Comparison of ENCODE assay signal across 8 cellular contexts in the genomic region with DNA sequence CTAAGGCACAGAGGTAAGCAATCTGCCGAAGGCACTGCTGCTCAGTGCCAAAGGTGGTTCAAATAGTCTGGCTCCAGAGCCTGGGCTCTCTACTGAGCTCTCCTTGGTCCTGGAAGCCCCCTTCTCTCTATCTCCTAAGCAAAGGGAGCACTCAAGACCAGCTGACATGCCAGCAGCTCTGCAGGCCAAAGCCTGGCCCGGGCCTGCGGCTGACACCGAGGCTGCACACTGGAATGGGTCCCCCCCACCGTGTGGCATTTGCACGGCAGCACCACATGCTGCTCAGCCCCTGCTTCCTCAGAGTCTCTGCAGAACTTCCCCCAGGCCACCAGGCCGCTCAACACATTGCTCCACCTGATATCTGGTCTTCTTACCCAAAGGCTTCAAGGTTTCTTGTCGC. TPM values are rescaled to one million over a fixed set of nuclear protein-coding genes. Genes with fewer than 3 reads are reported as not detected.
DNase-seq lines count a peak whose midpoint lies in the region; ATAC-seq, FAIRE-seq and TF ChIP-seq lines count a peak whose summit lies in the region.

No MANE protein-coding gene starts in this region.

- DNase-seq in activated T-cell treated with anti-CD3 and anti-CD28 coated beads, Interleukin-2, amount 50 U/mL, for 72 hours = no peak
- DNase-seq in activated T-cell treated with anti-CD3 and anti-CD28 coated beads, Interleukin-2, amount 50 U/mL, for 1 hour = no peak
- peak; percentile 28 for DNase-seq in SKM-1 (lab: John Stamatoyannopoulos, UW; ENCODE audit: unreplicated experiment)
- DNase-seq in immature natural killer cell = peak in 2 of 3 donors; percentile 10 to 11
- DNase-seq in tibial nerve (ENCODE audit: low spot score in 2 of 2) = no peak
- DNase-seq in HUDEP-2 (lab: John Stamatoyannopoulos, UW; ENCODE audit: unreplicated experiment in 76 of 76) = no peak
- DNase-seq in RCC 7860 (ENCODE audit: low spot score) = no peak

- H3K9me3 Mint-ChIP-seq in activated T-cell treated with anti-CD3 and anti-CD28 coated beads, Interleukin-2, amount 50 U/mL, for 72 hours = no peaks in the 10 kb centered on the region
- H3K9me3 Mint-ChIP-seq in immature natural killer cell = no peaks in the 10 kb centered on the region

- no peaks in the 10 kb centered on the region for H3K27me3 Mint-ChIP-seq in activated T-cell treated with anti-CD3 and anti-CD28 coated beads, Interleukin-2, amount 50 U/mL, for 72 hours (ENCODE audit: low read depth)
- peaks cover 0 to 4% (median 2%) of the 10 kb centered on the region in 3 donors for H3K27me3 Mint-ChIP-seq in immature natural killer cell (ENCODE audit: low read depth in 3 of 3)

- H3K4me3 ChIP-seq in tibial nerve = no peak overlapping the region

- peaks cover 17% of the 10 kb centered on the region for H3K4me1 Mint-ChIP-seq in activated T-cell treated with anti-CD3 and anti-CD28 coated beads, Interleukin-2, amount 50 U/mL, for 72 hours (ENCODE audit: low read depth)
- H3K4me1 Mint-ChIP-seq in immature natural killer cell = peaks cover 43 to 50% of the 10 kb centered on the region in 2 donors

- no peak for TF ChIP-seq EP300 in tibial nerve (IDR thresholded peaks at IDR 0.05)

- H3K27me3 ChIP-seq in tibial nerve = no peaks in the 10 kb centered on the region

- peaks cover 0 to 41% (median 6%) of the 10 kb centered on the region in 3 donors for H3K36me3 ChIP-seq in tibial nerve

- no peak for TF ChIP-seq CTCF in tibial nerve (IDR thresholded peaks at IDR 0.05)

- ATAC-seq in activated T-cell treated with anti-CD3 and anti-CD28 coated beads, Interleukin-2, amount 50 U/mL, for 72 hours (replicated peaks in 1 of 2) = peak; percentile 8
- ATAC-seq in GM21528 (IDR thresholded peaks at IDR 0.05; ENCODE audit: low FRiP score, unreplicated experiment) = no peak

- WGBS in tibial nerve, 2 donors = 43 to 55% methylated on average over 8 of the region's 8 CpGs

- no peak overlapping the region for H3K27ac Mint-ChIP-seq in activated T-cell treated with anti-CD3 and anti-CD28 coated beads, Interleukin-2, amount 50 U/mL, for 72 hours
- H3K27ac Mint-ChIP-seq in immature natural killer cell = peak overlapping the region; percentile 85 to 94 (median 92)

- H3K27ac ChIP-seq in tibial nerve = peak overlapping the region; percentile 48 to 90 (median 74)

- H3K4me1 ChIP-seq in tibial nerve = peaks cover 0 to 50% (median 33%) of the 10 kb centered on the region in 4 donors

- H3K9me3 ChIP-seq in tibial nerve = no peaks in the 10 kb centered on the region

- no peak for TF ChIP-seq POLR2A in tibial nerve (IDR thresholded peaks at IDR 0.05)

- H3K36me3 Mint-ChIP-seq in activated T-cell treated with anti-CD3 and anti-CD28 coated beads, Interleukin-2, amount 50 U/mL, for 72 hours (ENCODE audit: insufficient read depth in 2 of 2) = peaks cover 5 to 15% of the 10 kb centered on the region in 2 donors
- peaks cover 19 to 52% (median 24%) of the 10 kb centered on the region in 3 donors for H3K36me3 Mint-ChIP-seq in immature natural killer cell

- no peak overlapping the region for H3K4me3 Mint-ChIP-seq in activated T-cell treated with anti-CD3 and anti-CD28 coated beads, Interleukin-2, amount 50 U/mL, for 72 hours
- H3K4me3 Mint-ChIP-seq in immature natural killer cell = peak overlapping the region in 2 of 5 donors; percentile 5 to 40

- no peak for FAIRE-seq in RCC 7860 (lab: Jason Lieb, UNC)

RNA-seq across cellular contexts. Expression of a gene that starts 57.8 kb away (rescaled TPM):
- 10 to 100 TPM; 72.3 to 73.2 TPM for total RNA-seq in activated T-cell treated with anti-CD3 and anti-CD28 coated beads, Interleukin-2, amount 50 U/mL, for 72 hours
- 100 to 1,000 TPM; 109 to 128 (median 125) TPM for polyA plus RNA-seq in immature natural killer cell
- 100 to 1,000 TPM in 2 of 4 donors, 10 to 100 TPM in 2; 90.6 to 115 (median 102) TPM for total RNA-seq in tibial nerve

Comparison
In these comparisons a context has a peak if more than half of its experiments do, and no peak if none do; other contexts are left out.
1. DNase-seq: peak in SKM-1 (single experiment) and immature natural killer cell (2 of 3); none in activated T-cell treated with anti-CD3 and anti-CD28 coated beads, Interleukin-2, amount 50 U/mL, for 72 hours (0 of 2), activated T-cell treated with anti-CD3 and anti-CD28 coated beads, Interleukin-2, amount 50 U/mL, for 1 hour (single experiment), tibial nerve (0 of 2), HUDEP-2 (0 of 76) and RCC 7860 (single experiment).